20 cellular contexts compared by ENCODE assay signal in the genomic region with DNA sequence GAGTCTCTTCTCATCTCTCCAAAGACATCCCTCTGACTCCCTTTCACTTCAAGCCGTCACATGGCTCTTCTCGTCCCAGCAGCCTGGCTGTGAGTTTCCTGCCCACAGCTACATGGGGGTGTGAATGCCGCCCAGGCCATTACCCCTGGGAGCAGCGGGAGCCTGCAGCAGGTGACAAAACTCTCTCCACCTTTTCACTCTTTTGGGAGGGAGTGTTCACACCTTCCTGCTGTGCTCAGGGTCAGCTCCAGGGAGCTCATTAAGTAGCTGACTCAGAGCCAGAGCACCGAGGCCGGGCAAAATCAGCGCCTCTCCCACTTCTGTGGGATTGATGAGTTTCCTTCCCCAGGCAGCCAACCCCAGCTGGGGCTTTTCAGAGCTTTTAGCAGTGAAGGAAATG.
DNase-seq lines count a peak whose midpoint lies in the region; ATAC-seq and TF ChIP-seq lines count a peak whose summit lies in the region.
"Had no signal": no experiment of that assay in that cellular context is flagged by ENCODE, and none has a peak within 500 bp of the region (broad histone marks: within the 10 kb centered on the region; RNA-seq: fewer than 3 reads in every experiment).

No MANE protein-coding gene starts in this region.

- H3K9ac ChIP-seq in neural progenitor cell, result no peak overlapping the region

- ATAC-seq in upper lobe of left lung (ENCODE audit: low FRiP score in 2 of 2), result no peak
- ATAC-seq: activated T-cell treated with anti-CD3 and anti-CD28 coated beads, Interleukin-2, amount 50 U/mL, for 72 hours; mucosa of descending colon had no signal

- H3K4me1 ChIP-seq in neural progenitor cell, result no peaks in the 10 kb centered on the region
- no peaks in the 10 kb centered on the region for H3K4me1 ChIP-seq in upper lobe of left lung
- H3K4me1 ChIP-seq: BE2C had no signal

- peak; percentile 65 for DNase-seq in ELF-1 (ENCODE audit: low read depth, low spot score)
- DNase-seq in NCI-H2081 treated with DMSO at 0.1 percent for 48 hours (lab: John Stamatoyannopoulos, UW), result peak; percentile 41
- DNase-seq in choroid plexus epithelial cell (ENCODE audit: low read depth), result peak; percentile 14
- DNase-seq in neural progenitor cell (ENCODE audit: low spot score), result peak; percentile 8
- no peak for DNase-seq in NCI-H1694 treated with DMSO at 0.1 percent for 48 hours (lab: John Stamatoyannopoulos, UW)
- DNase-seq in SKM-1 (lab: John Stamatoyannopoulos, UW; ENCODE audit: unreplicated experiment), result no peak
- DNase-seq in upper lobe of left lung, result no peak
- DNase-seq: activated CD4-positive, alpha-beta memory T cell treated with anti-CD3 and anti-CD28 coated beads, Interleukin-2, amount 10 ng/mL, durations not matched to agents 7 days and 5 days; activated naive CD8-positive, alpha-beta T cell treated with anti-CD3 and anti-CD28 coated beads, Interleukin-2, amount 10 ng/mL, durations not matched to agents 7 days and 5 days; activated T-cell treated with anti-CD3 and anti-CD28 coated beads, Interleukin-2, amount 50 U/mL, for 72 hours; BE2C; DMS53; effector CD8-positive, alpha-beta T cell; KG1; left cardiac atrium; mucosa of descending colon; occipital lobe; stimulated activated CD4-positive, alpha-beta T cell treated with anti-CD3 and anti-CD28 coated beads, Interleukin-4, amount 100 ng/mL, for 24 hours had no signal

- H4K20me1 ChIP-seq in neural progenitor cell (ENCODE audit: low read depth), result no peaks in the 10 kb centered on the region

- H3K27ac ChIP-seq in neural progenitor cell, result no peak overlapping the region
- H3K27ac ChIP-seq in upper lobe of left lung, result no peak overlapping the region
- H3K27ac ChIP-seq: hepatocyte, thoracic aorta had no signal

- no peak for TF ChIP-seq POLR2A in upper lobe of left lung (IDR thresholded peaks at IDR 0.05)

- no peaks in the 10 kb centered on the region for H3F3A ChIP-seq in neural progenitor cell (ENCODE audit: low read depth)

- no peak overlapping the region for H3K4me2 ChIP-seq in neural progenitor cell
- H3K4me2 ChIP-seq: hepatocyte had no signal

- 77 to 91% methylated on average over 7 of the region's 7 CpGs for WGBS in upper lobe of left lung, 2 donors

- no peak overlapping the region for H3K4me3 ChIP-seq in choroid plexus epithelial cell (ENCODE audit: low read depth, low read length)
- H3K4me3 ChIP-seq in neural progenitor cell, result no peak overlapping the region
- no peak overlapping the region for H3K4me3 ChIP-seq in upper lobe of left lung
- H3K4me3 ChIP-seq: hepatocyte, mucosa of descending colon, thoracic aorta had no signal

- no peak overlapping the region for H2AFZ ChIP-seq in neural progenitor cell (replicated peaks)
- H2AFZ ChIP-seq: hepatocyte had no signal

- H3K27me3 ChIP-seq in neural progenitor cell (no peaks in the 10 kb centered on the region), upper lobe of left lung (no peaks in the 10 kb centered on the region)
- H3K27me3 ChIP-seq: BE2C, hepatocyte had no signal

- peaks cover 2% of the 10 kb centered on the region for H3K27me3 Mint-ChIP-seq in neural progenitor cell (ENCODE audit: insufficient read depth, low read depth)
- H3K27me3 Mint-ChIP-seq: activated CD4-positive, alpha-beta memory T cell treated with anti-CD3 and anti-CD28 coated beads, Interleukin-2, amount 10 ng/mL, durations not matched to agents 7 days and 5 days; activated naive CD8-positive, alpha-beta T cell treated with anti-CD3 and anti-CD28 coated beads, Interleukin-2, amount 10 ng/mL, durations not matched to agents 7 days and 5 days had no signal

- no peaks in the 10 kb centered on the region for H3K79me2 ChIP-seq in neural progenitor cell (ENCODE audit: low read depth)
- H3K79me2 ChIP-seq: hepatocyte had no signal

- TF ChIP-seq EP300 in upper lobe of left lung (IDR thresholded peaks at IDR 0.05), result no peak

- H3K27ac Mint-ChIP-seq in neural progenitor cell, result no peak overlapping the region
- H3K27ac Mint-ChIP-seq: activated CD4-positive, alpha-beta memory T cell treated with anti-CD3 and anti-CD28 coated beads, Interleukin-2, amount 10 ng/mL, durations not matched to agents 7 days and 5 days; activated naive CD8-positive, alpha-beta T cell treated with anti-CD3 and anti-CD28 coated beads, Interleukin-2, amount 10 ng/mL, durations not matched to agents 7 days and 5 days; activated T-cell treated with anti-CD3 and anti-CD28 coated beads, Interleukin-2, amount 50 U/mL, for 72 hours had no signal

- no peak overlapping the region for H3K4me3 Mint-ChIP-seq in neural progenitor cell
- H3K4me3 Mint-ChIP-seq: activated CD4-positive, alpha-beta memory T cell treated with anti-CD3 and anti-CD28 coated beads, Interleukin-2, amount 10 ng/mL, durations not matched to agents 7 days and 5 days; activated naive CD8-positive, alpha-beta T cell treated with anti-CD3 and anti-CD28 coated beads, Interleukin-2, amount 10 ng/mL, durations not matched to agents 7 days and 5 days; activated T-cell treated with anti-CD3 and anti-CD28 coated beads, Interleukin-2, amount 50 U/mL, for 72 hours had no signal

- peaks cover 8% of the 10 kb centered on the region for H3K36me3 Mint-ChIP-seq in neural progenitor cell

- H3K36me3 ChIP-seq in neural progenitor cell (no peaks in the 10 kb centered on the region), upper lobe of left lung (no peaks in the 10 kb centered on the region)
- H3K36me3 ChIP-seq: BE2C, thoracic aorta had no signal

- no peak for TF ChIP-seq CTCF in choroid plexus epithelial cell (conservative IDR thresholded peaks at IDR 0.05; ENCODE audit: low read depth, low read length)
- no peak for TF ChIP-seq CTCF in neural progenitor cell (IDR thresholded peaks at IDR 0.05)
- TF ChIP-seq CTCF in upper lobe of left lung (IDR thresholded peaks at IDR 0.05), result no peak

- peaks cover 5% of the 10 kb centered on the region for H3K4me1 Mint-ChIP-seq in neural progenitor cell
- H3K4me1 Mint-ChIP-seq: activated CD4-positive, alpha-beta memory T cell treated with anti-CD3 and anti-CD28 coated beads, Interleukin-2, amount 10 ng/mL, durations not matched to agents 7 days and 5 days; activated naive CD8-positive, alpha-beta T cell treated with anti-CD3 and anti-CD28 coated beads, Interleukin-2, amount 10 ng/mL, durations not matched to agents 7 days and 5 days had no signal

- no peaks in the 10 kb centered on the region for H3K9me3 Mint-ChIP-seq in neural progenitor cell
- H3K9me3 Mint-ChIP-seq: activated CD4-positive, alpha-beta memory T cell treated with anti-CD3 and anti-CD28 coated beads, Interleukin-2, amount 10 ng/mL, durations not matched to agents 7 days and 5 days; activated naive CD8-positive, alpha-beta T cell treated with anti-CD3 and anti-CD28 coated beads, Interleukin-2, amount 10 ng/mL, durations not matched to agents 7 days and 5 days had no signal

- H3K9me3 ChIP-seq in neural progenitor cell (ENCODE audit: low read depth) (no peaks in the 10 kb centered on the region), upper lobe of left lung (no peaks in the 10 kb centered on the region)
- H3K9me3 ChIP-seq: BE2C, mucosa of descending colon, thoracic aorta had no signal

Comparison
In these comparisons a context has a peak if more than half of its experiments do, and no peak if none do; other contexts are left out.
1. DNase-seq: peak in ELF-1 (single experiment), NCI-H2081 treated with DMSO at 0.1 percent for 48 hours (single experiment), choroid plexus epithelial cell (single experiment) and neural progenitor cell (single experiment); none in NCI-H1694 treated with DMSO at 0.1 percent for 48 hours (single experiment), SKM-1 (single experiment) and upper lobe of left lung (0 of 2).